ENCODE assay signal across 1 cellular context in genomic region chr16:88881090-88881580, GRCh38.
TF ChIP-seq lines count a peak whose summit lies in the region.

No MANE protein-coding gene starts in this region.

TF ChIP-seq in GM12891, 5 proteins besides CTCF, POLR2A, EP300 and RAD21 (continued from another document):
- TF ChIP-seq PAX5 (IDR thresholded peaks at IDR 0.05; ENCODE audit: insufficient read depth, low read length, severe bottlenecking) (no peak), POLR2AphosphoS5 (IDR thresholded peaks at IDR 0.05; ENCODE audit: low read depth, low read length) (no peak), TAF1 (IDR thresholded peaks at IDR 0.05; ENCODE audit: low read depth, low read length) (no peak), SPI1 (IDR thresholded peaks at IDR 0.05; ENCODE audit: low read depth, low read length) (no peak)
